Comparison of ENCODE assay signal across 19 cellular contexts in genomic region chr19:6868341-6868740, GRCh38. TPM values are rescaled to one million over a fixed set of nuclear protein-coding genes. Genes with fewer than 3 reads are reported as not detected.
DNase-seq lines count a peak whose midpoint lies in the region; ATAC-seq lines count a peak whose summit lies in the region.
"Had no signal": no experiment of that assay in that cellular context is flagged by ENCODE, and none has a peak within 500 bp of the region (broad histone marks: within the 10 kb centered on the region; RNA-seq: fewer than 3 reads in every experiment).

No MANE protein-coding gene starts in this region.

- H3K9me3 Mint-ChIP-seq in T-helper 2 cell treated with Interferon-gamma antibody and Interleukin-4, amounts not matched to agents 5 μg/mL and 100 μg/mL, for 36 hours, result no peaks in the 10 kb centered on the region

- no peak overlapping the region for H2AFZ ChIP-seq in Karpas-422 (ENCODE audit: low read length)

- H3K4me3 Mint-ChIP-seq in T-helper 2 cell treated with Interferon-gamma antibody and Interleukin-4, amounts not matched to agents 5 μg/mL and 100 μg/mL, for 36 hours, result no peak overlapping the region

- H3K9ac ChIP-seq in Karpas-422 (ENCODE audit: low read length), result no peak overlapping the region

- H3K36me3 ChIP-seq in Karpas-422 (ENCODE audit: insufficient read depth, low read length), result no peaks in the 10 kb centered on the region
- H3K36me3 ChIP-seq: esophagus muscularis mucosa, heart right ventricle had no signal

- DNase-seq in left cardiac atrium (peak; percentile 31), Right ventricle myocardium inferior (ENCODE audit: missing footprints) (no peak), SKM-1 (lab: John Stamatoyannopoulos, UW; ENCODE audit: unreplicated experiment) (peak; percentile 56), hippocampal formation (lab: John Stamatoyannopoulos, UW) (peak; percentile 5 to 32), Karpas-422 (no peak)
- no peak for DNase-seq in T-helper 2 cell treated with Interferon-gamma antibody and Interleukin-4, amounts not matched to agents 5 μg/mL and 100 μg/mL, for 36 hours (ENCODE audit: low spot score)
- no peak for DNase-seq in stimulated activated CD4-positive, alpha-beta T cell treated with anti-CD3 and anti-CD28 coated beads, Interleukin-1b, Interleukin-23, amount 100 ng/mL, for 48 hours
- DNase-seq: activated CD8-positive, alpha-beta memory T cell treated with anti-CD3 and anti-CD28 coated beads, Interleukin-2, amount 50 U/mL, for 4 hours; activated naive CD4-positive, alpha-beta T cell treated with Interleukin-2 at 50 U/mL for 16 hours; HCEC 1CT; IMR-90; NCI-H1436; NCI-H2227 treated with DMSO at 0.1 percent for 48 hours had no signal

- no peaks in the 10 kb centered on the region for H3K79me2 ChIP-seq in Karpas-422 (ENCODE audit: low read length)

- intact Hi-C loops in left cardiac atrium (cut with DNase I) (loop anchor here in 1 of 2 donors (10.0 kb wide), 1 partner anchor 234 kb away; no protein-coding TSS in a partner anchor), Right ventricle myocardium inferior (cut with DNase I) (no loop called here)

- H3K4me1 ChIP-seq in Karpas-422 (ENCODE audit: low read length), result peaks cover under 1% of the 10 kb centered on the region

- peaks cover 10% of the 10 kb centered on the region for H3K4me1 Mint-ChIP-seq in T-helper 2 cell treated with Interferon-gamma antibody and Interleukin-4, amounts not matched to agents 5 μg/mL and 100 μg/mL, for 36 hours (ENCODE audit: low read depth)

- no peaks in the 10 kb centered on the region for H3K9me2 ChIP-seq in Karpas-422 (replicated peaks; ENCODE audit: insufficient read depth, low read length)

- no peaks in the 10 kb centered on the region for H3K9me3 ChIP-seq in Karpas-422 (ENCODE audit: low read length)
- H3K9me3 ChIP-seq: esophagus muscularis mucosa had no signal

- H3K36me3 Mint-ChIP-seq in T-helper 2 cell treated with Interferon-gamma antibody and Interleukin-4, amounts not matched to agents 5 μg/mL and 100 μg/mL, for 36 hours (ENCODE audit: low read depth), result no peaks in the 10 kb centered on the region

- H3K4me3 ChIP-seq in Karpas-422 (ENCODE audit: low read length), result no peak overlapping the region
- H3K4me3 ChIP-seq: esophagus muscularis mucosa, heart right ventricle had no signal

- no peaks in the 10 kb centered on the region for H3K27me3 ChIP-seq in Karpas-422 (ENCODE audit: low read length)

- H3K27ac ChIP-seq in Karpas-422 (ENCODE audit: low read length), result no peak overlapping the region
- H3K27ac ChIP-seq: esophagus muscularis mucosa had no signal

- peak in 1 of 2 donors; percentile 21 for ATAC-seq in left cardiac atrium
- no peak for ATAC-seq in Right ventricle myocardium inferior
- ATAC-seq in HG03432 (IDR thresholded peaks at IDR 0.05; ENCODE audit: unreplicated experiment), result no peak
- ATAC-seq: heart right ventricle had no signal

- H3K27ac Mint-ChIP-seq in T-helper 2 cell treated with Interferon-gamma antibody and Interleukin-4, amounts not matched to agents 5 μg/mL and 100 μg/mL, for 36 hours, result no peak overlapping the region

- H4K20me1 ChIP-seq in Karpas-422 (ENCODE audit: insufficient read depth, low read depth, low read length), result no peaks in the 10 kb centered on the region

- H3K4me2 ChIP-seq in Karpas-422 (ENCODE audit: low read depth, low read length, poor library complexity, severe bottlenecking), result no peak overlapping the region

- H3K27me3 Mint-ChIP-seq in T-helper 2 cell treated with Interferon-gamma antibody and Interleukin-4, amounts not matched to agents 5 μg/mL and 100 μg/mL, for 36 hours (ENCODE audit: low read depth), result no peaks in the 10 kb centered on the region

RNA-seq across cellular contexts. Expression of gene ADGRE1, which starts 19.0 kb away (rescaled TPM):
- total RNA-seq in left cardiac atrium, result under 1 TPM; 0.21 to 0.31 TPM
- 0.38 TPM for total RNA-seq in Right ventricle myocardium inferior
- 0.30 TPM in 1 of 2 replicates, not detected in the other for total RNA-seq in Karpas-422 (2014; rRNA removed; shearing (Covaris generic); ENCODE audit: low replicate concordance)
- total RNA-seq: dermis microvascular lymphatic vessel endothelial cell, IMR-90, kidney epithelial cell, osteocyte had no signal

Comparison
In these comparisons a context has a peak if more than half of its experiments do, and no peak if none do; other contexts are left out.
1. DNase-seq: peak in left cardiac atrium (single experiment), SKM-1 (single experiment) and hippocampal formation (2 of 2); none in Right ventricle myocardium inferior (single experiment), T-helper 2 cell treated with Interferon-gamma antibody and Interleukin-4, amounts not matched to agents 5 μg/mL and 100 μg/mL, for 36 hours (single experiment), Karpas-422 (single experiment) and stimulated activated CD4-positive, alpha-beta T cell treated with anti-CD3 and anti-CD28 coated beads, Interleukin-1b, Interleukin-23, amount 100 ng/mL, for 48 hours (single experiment).